In genomic region chr7:66493235-66494181, GRCh38 we compare ENCODE assay signal across 1 cellular context.
A peak's percentile ranks its signal among the peaks of the same experiment; 100 is the strongest.
TF ChIP-seq lines count a peak whose summit lies in the region.

No MANE protein-coding gene starts in this region.

TF ChIP-seq in GM12878, 131 proteins besides CTCF, POLR2A, EP300 and RAD21 (continued from another document and continues in another):
- no peak for TF ChIP-seq CEBPZ (IDR thresholded peaks at IDR 0.05; ENCODE audit: low read depth, low read length)
- TF ChIP-seq BRCA1 (IDR thresholded peaks at IDR 0.05; ENCODE audit: low read depth, low read length) = no peak
- no peak for TF ChIP-seq ZNF592 (IDR thresholded peaks at IDR 0.05)
- TF ChIP-seq FOXM1 (IDR thresholded peaks at IDR 0.05; ENCODE audit: low read depth, low read length) = no peak
- TF ChIP-seq TARDBP (IDR thresholded peaks at IDR 0.05; ENCODE audit: borderline replicate concordance) = no peak
- TF ChIP-seq IRF4 (IDR thresholded peaks at IDR 0.05; ENCODE audit: low read depth, low read length) = no peak
- no peak; the same call in 1 of the 2 replicates for TF ChIP-seq ZNF207 (IDR thresholded peaks at IDR 0.05; ENCODE audit: borderline replicate concordance)
- TF ChIP-seq NRF1 (conservative IDR thresholded peaks at IDR 0.05; ENCODE audit: low read depth, low read length) = peak; percentile 39; the same call in 1 of the 2 replicates
- TF ChIP-seq SREBF1 (IDR thresholded peaks at IDR 0.05; ENCODE audit: low read length) = no peak
- peak in 1 of 2 experiments; percentile 27; a peak in 1 of 4 replicates for TF ChIP-seq IKZF2 (IDR thresholded peaks at IDR 0.05)
- peak; percentile 67; the same call in 1 of the 2 replicates for TF ChIP-seq NR2F1 (conservative IDR thresholded peaks at IDR 0.05)
- no peak for TF ChIP-seq NFXL1 (IDR thresholded peaks at IDR 0.05; ENCODE audit: borderline replicate concordance)
- no peak for TF ChIP-seq SMC3 (IDR thresholded peaks at IDR 0.05; ENCODE audit: borderline replicate concordance, low read length)
- TF ChIP-seq SIX5 (IDR thresholded peaks at IDR 0.05; ENCODE audit: low read depth, low read length, severe bottlenecking) = no peak
- TF ChIP-seq FOXK2 (IDR thresholded peaks at IDR 0.05) = no peak
- no peak for TF ChIP-seq REST (IDR thresholded peaks at IDR 0.05; ENCODE audit: low read depth, low read length)
- peak; percentile 77 for TF ChIP-seq TAF1 (IDR thresholded peaks at IDR 0.05; ENCODE audit: borderline replicate concordance, low read depth, low read length)
- 0 out of 2 replicates have a peak, but pooled peaks have one; percentile 42 for TF ChIP-seq SMARCA5 (IDR thresholded peaks at IDR 0.05)
- TF ChIP-seq CREM (IDR thresholded peaks at IDR 0.05; ENCODE audit: low read depth) = peak; percentile 99
- TF ChIP-seq IRF5 (IDR thresholded peaks at IDR 0.05; ENCODE audit: borderline replicate concordance) = no peak
- TF ChIP-seq ZNF274 (IDR thresholded peaks at IDR 0.05; ENCODE audit: insufficient read depth, insufficient read length) = no peak
- TF ChIP-seq ZNF217 (IDR thresholded peaks at IDR 0.05) = no peak
- TF ChIP-seq ATF2 (IDR thresholded peaks at IDR 0.05; ENCODE audit: low read length) = 0 out of 2 replicates have a peak, but pooled peaks have one; percentile 26
- TF ChIP-seq CBX3 (IDR thresholded peaks at IDR 0.05; ENCODE audit: borderline replicate concordance, low read depth) = no peak
- TF ChIP-seq HSF1 (IDR thresholded peaks at IDR 0.05; ENCODE audit: low read depth, low read length) = no peak
- peak; percentile 100 for TF ChIP-seq CREB1 (IDR thresholded peaks at IDR 0.05; ENCODE audit: low read depth)
- TF ChIP-seq CEBPB (IDR thresholded peaks at IDR 0.05; ENCODE audit: borderline replicate concordance in 1 of 2, low read depth in 2 of 2, low read length in 2 of 2) = no peak
- TF ChIP-seq IRF3 (IDR thresholded peaks at IDR 0.05) = 0 out of 2 replicates have a peak, but pooled peaks have one; percentile 9
- peak; percentile 36; the same call in 1 of the 2 replicates for TF ChIP-seq BACH1 (IDR thresholded peaks at IDR 0.05; ENCODE audit: borderline replicate concordance)
- TF ChIP-seq SP1 (IDR thresholded peaks at IDR 0.05; ENCODE audit: low read depth, low read length) = peak; percentile 77
- no peak for TF ChIP-seq ZBTB4 (CRISPR knock-in tag; IDR thresholded peaks at IDR 0.05)
- peak; percentile 93 for TF ChIP-seq ATF7 (IDR thresholded peaks at IDR 0.05; ENCODE audit: low read depth)
- TF ChIP-seq USF1 (IDR thresholded peaks at IDR 0.05; ENCODE audit: borderline replicate concordance, extremely low read length, insufficient read depth, low read depth, low read length) = no peak
- TF ChIP-seq POU2F2 (IDR thresholded peaks at IDR 0.05; ENCODE audit: borderline replicate concordance, low read depth, low read length) = peak; percentile 42; the same call in 1 of the 3 replicates
- TF ChIP-seq ESRRA (IDR thresholded peaks at IDR 0.05; ENCODE audit: low read length) = 0 out of 2 replicates have a peak, but pooled peaks have one; percentile 9
- no peak for TF ChIP-seq RFX5 (IDR thresholded peaks at IDR 0.05; ENCODE audit: low read depth, low read length)
- TF ChIP-seq RELA (IDR thresholded peaks at IDR 0.05; ENCODE audit: borderline replicate concordance, partially characterized antibody) = peak; percentile 43
